ENCODE assay signal across 9 cellular contexts in the genomic region with DNA sequence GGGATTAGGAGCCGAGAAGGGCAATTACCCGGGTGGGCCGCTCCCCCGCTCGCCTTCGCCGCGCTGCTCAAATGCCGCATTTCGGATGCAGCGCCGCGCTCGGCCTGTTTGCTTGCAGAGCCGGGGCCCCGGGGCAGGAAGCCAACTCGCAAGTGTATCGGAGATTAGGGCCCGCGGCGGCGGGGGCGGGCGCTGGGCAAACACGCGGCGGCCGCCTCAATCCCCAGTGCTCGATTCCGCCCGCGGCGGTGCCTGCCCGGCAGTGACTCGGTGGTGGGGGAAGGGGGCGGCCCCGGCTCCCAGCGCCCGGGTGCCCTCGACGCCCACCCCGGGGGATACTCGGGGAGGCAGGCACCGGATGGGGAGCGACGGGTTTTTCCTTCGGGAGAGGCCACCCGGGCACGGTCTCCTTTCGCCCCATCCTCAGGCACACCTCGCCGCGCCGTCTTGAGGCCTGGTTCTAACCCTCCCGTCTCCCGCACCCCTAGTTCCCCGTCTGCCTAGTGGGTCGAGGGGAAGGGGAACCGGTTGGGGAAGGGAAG. TPM values are rescaled to one million over a fixed set of nuclear protein-coding genes. Genes with fewer than 3 reads are reported as not detected.
DNase-seq lines count a peak whose midpoint lies in the region; TF ChIP-seq lines count a peak whose summit lies in the region.
"Had no signal": no experiment of that assay in that cellular context is flagged by ENCODE, and none has a peak within 500 bp of the region (broad histone marks: within the 10 kb centered on the region; RNA-seq: fewer than 3 reads in every experiment).

No MANE protein-coding gene starts in this region.

- H3K9me3 Mint-ChIP-seq in mesothelial cell of epicardium = no peaks in the 10 kb centered on the region

- H3K27me3 Mint-ChIP-seq in mesothelial cell of epicardium (ENCODE audit: low read depth) = peaks cover 86% of the 10 kb centered on the region

- TF ChIP-seq CTCF in mesothelial cell of epicardium (IDR thresholded peaks at IDR 0.05; ENCODE audit: unreplicated experiment) = no peak

- no peak overlapping the region for H3K27ac Mint-ChIP-seq in mesothelial cell of epicardium

- no peaks in the 10 kb centered on the region for H3K36me3 Mint-ChIP-seq in mesothelial cell of epicardium

- peaks cover 12% of the 10 kb centered on the region for H3K4me1 Mint-ChIP-seq in mesothelial cell of epicardium

- H3K4me3 Mint-ChIP-seq in mesothelial cell of epicardium = peak overlapping the region; percentile 47

- DNase-seq in NCI-H1436 (lab: John Stamatoyannopoulos, UW) = peak; percentile 41
- DNase-seq in NCI-H1436 treated with DMSO at 0.1 percent for 48 hours (lab: John Stamatoyannopoulos, UW) = no peak
- peak; percentile 45 for DNase-seq in NCI-H510A treated with DMSO at 0.1 percent for 48 hours (lab: John Stamatoyannopoulos, UW)
- DNase-seq in activated T-cell treated with anti-CD3 and anti-CD28 coated beads for 1 hour (ENCODE audit: low read depth) = peak; percentile 64
- peak; percentile 48 for DNase-seq in epidermal melanocyte (ENCODE audit: insufficient read length, low spot score)
- DNase-seq in mesothelial cell of epicardium (ENCODE audit: low spot score in 2 of 2, unreplicated experiment in 2 of 2) = peak; percentile 65 to 79
- DNase-seq in stimulated activated CD8-positive, alpha-beta memory T cell treated with anti-CD3 and anti-CD28 coated beads, Interleukin-2, amount 100 ng/mL, for 1 hour (ENCODE audit: low read depth in 2 of 2) = peak; percentile 45 to 61
- DNase-seq in NCI-H187 treated with DMSO at 0.1 percent for 48 hours (lab: John Stamatoyannopoulos, UW) = no peak

RNA-seq across cellular contexts. Expression of a gene that starts 26.6 kb away (rescaled TPM):
- not detected in 3 replicates for total RNA-seq in mesothelial cell of epicardium
- total RNA-seq: myocyte had no signal

RNA-seq across cellular contexts. Expression of a gene that starts 38.3 kb away (rescaled TPM):
- 29.8 to 34.3 TPM (median 34.2 TPM) in 3 replicates for total RNA-seq in mesothelial cell of epicardium

RNA-seq across cellular contexts. Expression of a gene that starts 57.3 kb away (rescaled TPM):
- 5.9 to 6.9 TPM (median 6.6 TPM) in 3 replicates for total RNA-seq in mesothelial cell of epicardium

RNA-seq across cellular contexts. Expression of a gene that starts 58.4 kb away (rescaled TPM):
- 217 to 220 TPM (median 218 TPM) in 3 replicates for total RNA-seq in mesothelial cell of epicardium

Comparison
In these comparisons a context has a peak if more than half of its experiments do, and no peak if none do; other contexts are left out.
1. DNase-seq: peak in NCI-H1436 (single experiment), NCI-H510A treated with DMSO at 0.1 percent for 48 hours (single experiment), activated T-cell treated with anti-CD3 and anti-CD28 coated beads for 1 hour (single experiment), epidermal melanocyte (single experiment), mesothelial cell of epicardium (2 of 2) and stimulated activated CD8-positive, alpha-beta memory T cell treated with anti-CD3 and anti-CD28 coated beads, Interleukin-2, amount 100 ng/mL, for 1 hour (2 of 2); none in NCI-H1436 treated with DMSO at 0.1 percent for 48 hours (single experiment) and NCI-H187 treated with DMSO at 0.1 percent for 48 hours (single experiment).